Comparison of ENCODE assay signal across 5 cellular contexts in genomic region chr20:34115232-34115631, GRCh38.
"Had no signal": no experiment of that assay in that cellular context is flagged by ENCODE, and none has a peak within 500 bp of the region (broad histone marks: within the 10 kb centered on the region; RNA-seq: fewer than 3 reads in every experiment).

No MANE protein-coding gene starts in this region.

- H3K4me3 ChIP-seq: GM23338 had no signal

- DNase-seq: H9, HCEC 1CT, KG1 had no signal

- H3K9me3 Mint-ChIP-seq: GM23338, H9 had no signal

- H3K4me3 Mint-ChIP-seq: GM23338, H9 had no signal

- H3K27ac Mint-ChIP-seq: GM23338, H9 had no signal

- ATAC-seq: GM23338 had no signal

- H2AFZ ChIP-seq: GM23338 had no signal

- H3K36me3 Mint-ChIP-seq: IgD-negative memory B cell had no signal

- H3K4me2 ChIP-seq: GM23338 had no signal
